16 cellular contexts compared by ENCODE assay signal in genomic region chr11:57560146-57560545, GRCh38. TPM values are rescaled to one million over a fixed set of nuclear protein-coding genes. Genes with fewer than 3 reads are reported as not detected.
DNase-seq lines count a peak whose midpoint lies in the region; ATAC-seq, FAIRE-seq and TF ChIP-seq lines count a peak whose summit lies in the region.
"Had no signal": no experiment of that assay in that cellular context is flagged by ENCODE, and none has a peak within 500 bp of the region (broad histone marks: within the 10 kb centered on the region; RNA-seq: fewer than 3 reads in every experiment).

No MANE protein-coding gene starts in this region.

- no peaks in the 10 kb centered on the region for H3K27me3 Mint-ChIP-seq in activated naive CD8-positive, alpha-beta T cell treated with anti-CD3 and anti-CD28 coated beads for 36 hours
- no peaks in the 10 kb centered on the region for H3K27me3 Mint-ChIP-seq in activated naive CD8-positive, alpha-beta T cell treated with anti-CD3 and anti-CD28 coated beads, Interleukin-2, amount 50 U/mL, for 24 hours
- H3K27me3 Mint-ChIP-seq in stimulated activated naive B cell treated with anti-CD40 and anti-IgM and Interleukin-4, amounts not matched to agents 10 μg/mL and 1 μg/mL and 100 μg/mL, for 72 hours, result no peaks in the 10 kb centered on the region
- H3K27me3 Mint-ChIP-seq: CD4-positive, CD25-positive, alpha-beta regulatory T cell; IgD-negative memory B cell had no signal

- in situ Hi-C loops in K562 (cut with MboI), result no loop called here

- TF ChIP-seq RAD21 in K562 (CRISPR knock-in tag; conservative IDR thresholded peaks at IDR 0.05 in 1 of 2, IDR thresholded peaks at IDR 0.05 in 1 of 2), result no peak

- DNase-seq in activated naive CD8-positive, alpha-beta T cell treated with anti-CD3 and anti-CD28 coated beads for 36 hours, result no peak
- no peak for DNase-seq in activated naive CD8-positive, alpha-beta T cell treated with anti-CD3 and anti-CD28 coated beads, Interleukin-2, amount 50 U/mL, for 24 hours
- DNase-seq in NCI-H510A (lab: John Stamatoyannopoulos, UW) (peak; percentile 9), K562 (ENCODE audit: extremely low read depth in 1 of 4, low spot score in 3 of 4) (no peak), tibial artery (no peak)
- DNase-seq in stimulated activated naive B cell treated with anti-CD40 and anti-IgM and Interleukin-4, amounts not matched to agents 10 μg/mL and 1 μg/mL and 100 μg/mL, for 72 hours, result no peak
- no peak for DNase-seq in stimulated activated effector memory CD8-positive, alpha-beta T cell treated with anti-CD3 and anti-CD28 coated beads, Interleukin-12 subunit alpha, Interleukin-12 subunit beta, amount 100 ng/mL, for 72 hours (ENCODE audit: low spot score in 2 of 2)
- DNase-seq: CD4-positive, CD25-positive, alpha-beta regulatory T cell; NCI-H1417 treated with DMSO at 0.1 percent for 48 hours; NCI-H1930; NCI-H526 treated with DMSO at 0.1 percent for 48 hours had no signal

- no peak for FAIRE-seq in K562 (lab: Jason Lieb, UNC)
- FAIRE-seq: GM19239, H54 had no signal

- 0 out of 4 replicates have a peak overlapping the region, but pooled peaks of 1 of the 2 experiments have one; percentile 30 for H3K9ac ChIP-seq in K562 (ENCODE audit: insufficient read depth in 1 of 2, low read depth in 2 of 2, low read length in 2 of 2)

- H3K9me3 ChIP-seq in K562 (replicated peaks; ENCODE audit: control insufficient read depth, insufficient read depth, low read depth, low read length) (no peaks in the 10 kb centered on the region), tibial artery (no peaks in the 10 kb centered on the region)
- H3K9me3 ChIP-seq: SJSA1 had no signal

- H3K27ac ChIP-seq in K562 (ENCODE audit: extremely low read depth, low read depth, low read length) (no peak overlapping the region), tibial artery (no peak overlapping the region)
- H3K27ac ChIP-seq: SJSA1 had no signal

- no peaks in the 10 kb centered on the region for H3K9me3 Mint-ChIP-seq in activated naive CD8-positive, alpha-beta T cell treated with anti-CD3 and anti-CD28 coated beads for 36 hours
- no peaks in the 10 kb centered on the region for H3K9me3 Mint-ChIP-seq in activated naive CD8-positive, alpha-beta T cell treated with anti-CD3 and anti-CD28 coated beads, Interleukin-2, amount 50 U/mL, for 24 hours
- H3K9me3 Mint-ChIP-seq in stimulated activated naive B cell treated with anti-CD40 and anti-IgM and Interleukin-4, amounts not matched to agents 10 μg/mL and 1 μg/mL and 100 μg/mL, for 72 hours, result no peaks in the 10 kb centered on the region
- H3K9me3 Mint-ChIP-seq in stimulated activated effector memory CD8-positive, alpha-beta T cell treated with anti-CD3 and anti-CD28 coated beads, Interleukin-12 subunit alpha, Interleukin-12 subunit beta, amount 100 ng/mL, for 72 hours, result no peaks in the 10 kb centered on the region
- H3K9me3 Mint-ChIP-seq: CD4-positive, CD25-positive, alpha-beta regulatory T cell; IgD-negative memory B cell had no signal

- 75% methylated on average over 4 of the region's 4 CpGs for WGBS in K562 (ENCODE audit: insufficient coverage, low coverage, missing lambda C conversion rate)

- no peak overlapping the region for H2AFZ ChIP-seq in K562 (ENCODE audit: low read depth, low read length)

- H3K27me3 ChIP-seq in K562 (ENCODE audit: control insufficient read depth in 2 of 2, insufficient read depth in 2 of 2, low read length in 2 of 2), result no peaks in the 10 kb centered on the region; a peak in 1 of 5 replicates
- no peaks in the 10 kb centered on the region for H3K27me3 ChIP-seq in tibial artery
- H3K27me3 ChIP-seq: SJSA1 had no signal

- CTCF ChIA-PET in K562 (lab: Yijun Ruan, JAX; ENCODE audit: low intra/inter-chr PET ratio), result no interaction called here

- no peak overlapping the region for H3K4me2 ChIP-seq in K562 (ENCODE audit: insufficient read depth, low read length)

- ATAC-seq in activated naive CD8-positive, alpha-beta T cell treated with anti-CD3 and anti-CD28 coated beads, Interleukin-2, amount 50 U/mL, for 24 hours, result no peak
- no peak for ATAC-seq in K562
- ATAC-seq in stimulated activated naive B cell treated with anti-CD40 and anti-IgM and Interleukin-4, amounts not matched to agents 10 μg/mL and 1 μg/mL and 100 μg/mL, for 72 hours (replicated peaks), result no peak
- no peak for ATAC-seq in stimulated activated effector memory CD8-positive, alpha-beta T cell treated with anti-CD3 and anti-CD28 coated beads, Interleukin-12 subunit alpha, Interleukin-12 subunit beta, amount 100 ng/mL, for 72 hours

- H3K4me3 ChIP-seq in K562 (no peak overlapping the region), tibial artery (no peak overlapping the region)
- H3K4me3 ChIP-seq: SJSA1 had no signal

- no peak for TF ChIP-seq POLR2A in K562 (conservative IDR thresholded peaks at IDR 0.05)

- intact Hi-C loops in K562 (cut with micrococcal nuclease), result loop anchor here (10.0 kb wide), 1 partner anchor 245 kb away; no protein-coding TSS in a partner anchor
- intact Hi-C loops in tibial artery (cut with DNase I; ENCODE audit: low total_unique reads), result no loop called here

- no peaks in the 10 kb centered on the region for H3K9me1 ChIP-seq in K562 (ENCODE audit: control insufficient read depth, insufficient read depth, low read length)

- H3K36me3 ChIP-seq in K562 (ENCODE audit: control insufficient read depth, insufficient read depth, low read length) (no peaks in the 10 kb centered on the region), tibial artery (peaks cover 10 to 50% (median 42%) of the 10 kb centered on the region in 3 donors)
- H3K36me3 ChIP-seq: SJSA1 had no signal

- POLR2A ChIA-PET in K562 (lab: Yijun Ruan, JAX), result interaction anchor here (0.6 kb wide), 1 partner anchor 417 kb away, joined by 3 read pairs; no protein-coding TSS in a partner anchor

- BruUV-seq in K562 (replicated peaks; lab: Mats Ljungman, UMichigan), result no TSS peak

- H3K79me2 ChIP-seq in K562 (ENCODE audit: control insufficient read depth, insufficient read depth, low read length), result no peaks in the 10 kb centered on the region

- TF ChIP-seq CTCF in K562 (IDR thresholded peaks at IDR 0.05 in 2 of 3, conservative IDR thresholded peaks at IDR 0.05 in 1 of 3; ENCODE audit: insufficient read depth in 2 of 3, low read depth in 1 of 3, low read length in 3 of 3) (no peak), tibial artery (IDR thresholded peaks at IDR 0.05) (no peak)

- H4K20me1 ChIP-seq in K562 (replicated peaks; ENCODE audit: control insufficient read depth, insufficient read depth, low read length), result no peaks in the 10 kb centered on the region

- no peak for TF ChIP-seq EP300 in K562 (IDR thresholded peaks at IDR 0.05; ENCODE audit: low read length)

- H3K4me3 Mint-ChIP-seq in activated naive CD8-positive, alpha-beta T cell treated with anti-CD3 and anti-CD28 coated beads for 36 hours, result no peak overlapping the region
- no peak overlapping the region for H3K4me3 Mint-ChIP-seq in activated naive CD8-positive, alpha-beta T cell treated with anti-CD3 and anti-CD28 coated beads, Interleukin-2, amount 50 U/mL, for 24 hours
- no peak overlapping the region for H3K4me3 Mint-ChIP-seq in stimulated activated naive B cell treated with anti-CD40 and anti-IgM and Interleukin-4, amounts not matched to agents 10 μg/mL and 1 μg/mL and 100 μg/mL, for 72 hours
- H3K4me3 Mint-ChIP-seq in stimulated activated effector memory CD8-positive, alpha-beta T cell treated with anti-CD3 and anti-CD28 coated beads, Interleukin-12 subunit alpha, Interleukin-12 subunit beta, amount 100 ng/mL, for 72 hours, result no peak overlapping the region
- H3K4me3 Mint-ChIP-seq: IgD-negative memory B cell had no signal

- peaks cover 36% of the 10 kb centered on the region for H3K4me1 Mint-ChIP-seq in activated naive CD8-positive, alpha-beta T cell treated with anti-CD3 and anti-CD28 coated beads for 36 hours
- H3K4me1 Mint-ChIP-seq in activated naive CD8-positive, alpha-beta T cell treated with anti-CD3 and anti-CD28 coated beads, Interleukin-2, amount 50 U/mL, for 24 hours, result peaks cover 31% of the 10 kb centered on the region
- peaks cover 15 to 56% of the 10 kb centered on the region in 2 donors for H3K4me1 Mint-ChIP-seq in stimulated activated naive B cell treated with anti-CD40 and anti-IgM and Interleukin-4, amounts not matched to agents 10 μg/mL and 1 μg/mL and 100 μg/mL, for 72 hours
- H3K4me1 Mint-ChIP-seq in stimulated activated effector memory CD8-positive, alpha-beta T cell treated with anti-CD3 and anti-CD28 coated beads, Interleukin-12 subunit alpha, Interleukin-12 subunit beta, amount 100 ng/mL, for 72 hours, result peaks cover 42% of the 10 kb centered on the region

- H3K4me1 ChIP-seq in K562 (replicated peaks in 1 of 2; ENCODE audit: control insufficient read depth in 2 of 2, insufficient read depth in 2 of 2, low read length in 2 of 2) (peaks cover 3 to 4% of the 10 kb centered on the region in 2 experiments; a peak in 2 of 5 replicates), tibial artery (peaks cover 0 to 5% (median 0%) of the 10 kb centered on the region in 4 donors)
- H3K4me1 ChIP-seq: SJSA1 had no signal

- peak overlapping the region; percentile 38 for H3K27ac Mint-ChIP-seq in activated naive CD8-positive, alpha-beta T cell treated with anti-CD3 and anti-CD28 coated beads for 36 hours
- H3K27ac Mint-ChIP-seq in activated naive CD8-positive, alpha-beta T cell treated with anti-CD3 and anti-CD28 coated beads, Interleukin-2, amount 50 U/mL, for 24 hours, result no peak overlapping the region
- peak overlapping the region; percentile 42 for H3K27ac Mint-ChIP-seq in stimulated activated naive B cell treated with anti-CD40 and anti-IgM and Interleukin-4, amounts not matched to agents 10 μg/mL and 1 μg/mL and 100 μg/mL, for 72 hours
- H3K27ac Mint-ChIP-seq in stimulated activated effector memory CD8-positive, alpha-beta T cell treated with anti-CD3 and anti-CD28 coated beads, Interleukin-12 subunit alpha, Interleukin-12 subunit beta, amount 100 ng/mL, for 72 hours, result no peak overlapping the region
- H3K27ac Mint-ChIP-seq: IgD-negative memory B cell had no signal

- peaks cover 31% of the 10 kb centered on the region for H3K36me3 Mint-ChIP-seq in activated naive CD8-positive, alpha-beta T cell treated with anti-CD3 and anti-CD28 coated beads for 36 hours
- peaks cover 37% of the 10 kb centered on the region for H3K36me3 Mint-ChIP-seq in activated naive CD8-positive, alpha-beta T cell treated with anti-CD3 and anti-CD28 coated beads, Interleukin-2, amount 50 U/mL, for 24 hours (ENCODE audit: low read depth)
- H3K36me3 Mint-ChIP-seq in stimulated activated naive B cell treated with anti-CD40 and anti-IgM and Interleukin-4, amounts not matched to agents 10 μg/mL and 1 μg/mL and 100 μg/mL, for 72 hours, result peaks cover 27 to 45% of the 10 kb centered on the region in 2 donors
- H3K36me3 Mint-ChIP-seq in stimulated activated effector memory CD8-positive, alpha-beta T cell treated with anti-CD3 and anti-CD28 coated beads, Interleukin-12 subunit alpha, Interleukin-12 subunit beta, amount 100 ng/mL, for 72 hours, result peaks cover 85% of the 10 kb centered on the region

RNA-seq across cellular contexts. Expression of gene UBE2L6, which starts 7.3 kb away (rescaled TPM):
- total RNA-seq in activated naive CD8-positive, alpha-beta T cell treated with anti-CD3 and anti-CD28 coated beads for 36 hours, result 100 to 1,000 TPM; 200 to 208 TPM
- 2.0 and 3.5 TPM in 2 replicates for total RNA-seq in K562 (2011; cell fraction: chromatin; rRNA removed; ENCODE audit: low replicate concordance)
- 1.8 and 2.6 TPM in 2 replicates for total RNA-seq in K562 (2011; cell fraction: nucleolus; rRNA removed)
- total RNA-seq in K562 (2011; cell fraction: nucleoplasm; rRNA removed), result 2.4 and 3.6 TPM in 2 replicates
- total RNA-seq in K562 (2014; rRNA removed), result 7.7 and 11.8 TPM in 2 replicates
- 6.4 and 7.9 TPM in 2 replicates for total RNA-seq in K562 (2014; rRNA removed; fragmentation: Illumina TruSeq; extraction: Trizol)
- total RNA-seq in K562 (2015; rRNA removed; fragmentation: Illumina TruSeq; extraction: Trizol), result 9.1 and 10.9 TPM in 2 replicates
- total RNA-seq in K562 (2021), result 9.7 and 9.8 TPM in 2 replicates
- 5.4 and 5.9 TPM in 2 replicates for polyA plus RNA-seq in K562 (2011; rRNA removed)
- 11.2 and 16.3 TPM in 2 replicates for polyA plus RNA-seq in K562 (2011; cell fraction: cytosol; rRNA removed)
- polyA plus RNA-seq in K562 (2011; cell fraction: nucleus; rRNA removed), result 2.8 and 4.5 TPM in 2 replicates
- 33.5 and 84.9 TPM in 2 replicates for polyA plus RNA-seq in K562 (2012)
- polyA plus RNA-seq in K562 (2014; fragmentation: Illumina TruSeq; extraction: Trizol), result 13.2 and 15.7 TPM in 2 replicates
- polyA plus RNA-seq in K562 (2014; fragmentation: Nextera tagmentation; extraction: Ambion mirVana), result 10 to 100 TPM; 21.5 to 24.9 TPM
- 9.8 and 11.1 TPM in 2 replicates for polyA plus RNA-seq in K562 (2014; rRNA removed)
- 5.3 and 6.6 TPM in 2 replicates for polyA minus RNA-seq in K562 (2011; rRNA and poly(A)+ RNA removed)
- polyA minus RNA-seq in K562 (2011; cell fraction: cytosol; rRNA and poly(A)+ RNA removed), result 3.4 TPM in 2 replicates
- 1.1 and 2.6 TPM in 2 replicates for polyA minus RNA-seq in K562 (2011; cell fraction: nucleus; rRNA and poly(A)+ RNA removed)

RNA-seq across cellular contexts. Expression of gene SMTNL1, which starts 22.8 kb away (rescaled TPM):
- not detected for total RNA-seq in activated naive CD8-positive, alpha-beta T cell treated with anti-CD3 and anti-CD28 coated beads for 36 hours
- total RNA-seq in K562 (2011; cell fraction: chromatin; rRNA removed; ENCODE audit: low replicate concordance), result not detected in 2 replicates
- not detected in 2 replicates for total RNA-seq in K562 (2011; cell fraction: nucleolus; rRNA removed)
- not detected in 2 replicates for total RNA-seq in K562 (2011; cell fraction: nucleoplasm; rRNA removed)
- total RNA-seq in K562 (2014; rRNA removed), result not detected in 2 replicates
- not detected in 2 replicates for total RNA-seq in K562 (2014; rRNA removed; fragmentation: Illumina TruSeq; extraction: Trizol)
- not detected in 2 replicates for total RNA-seq in K562 (2015; rRNA removed; fragmentation: Illumina TruSeq; extraction: Trizol)
- not detected in 2 replicates for total RNA-seq in K562 (2021)
- polyA plus RNA-seq in K562 (2011; rRNA removed), result not detected in 2 replicates
- polyA plus RNA-seq in K562 (2011; cell fraction: cytosol; rRNA removed), result not detected in 2 replicates
- polyA plus RNA-seq in K562 (2011; cell fraction: nucleus; rRNA removed), result not detected in 2 replicates
- polyA plus RNA-seq in K562 (2012), result 0.30 TPM in 1 of 2 replicates, not detected in the other
- not detected in 2 replicates for polyA plus RNA-seq in K562 (2014; fragmentation: Illumina TruSeq; extraction: Trizol)
- polyA plus RNA-seq in K562 (2014; fragmentation: Nextera tagmentation; extraction: Ambion mirVana), result not detected
- polyA plus RNA-seq in K562 (2014; rRNA removed), result not detected in 2 replicates
- not detected in 2 replicates for polyA minus RNA-seq in K562 (2011; rRNA and poly(A)+ RNA removed)
- not detected in 2 replicates for polyA minus RNA-seq in K562 (2011; cell fraction: cytosol; rRNA and poly(A)+ RNA removed)
- not detected in 2 replicates for polyA minus RNA-seq in K562 (2011; cell fraction: nucleus; rRNA and poly(A)+ RNA removed)
- total RNA-seq: CD4-positive, CD25-positive, alpha-beta regulatory T cell; HT1080; SJSA1 had no signal

RNA-seq across cellular contexts. Expression of gene TIMM10, which starts 29.6 kb away (rescaled TPM):
- 100 to 1,000 TPM; 134 to 137 TPM for total RNA-seq in activated naive CD8-positive, alpha-beta T cell treated with anti-CD3 and anti-CD28 coated beads for 36 hours
- 16.6 and 31.9 TPM in 2 replicates for total RNA-seq in K562 (2011; cell fraction: chromatin; rRNA removed; ENCODE audit: low replicate concordance)
- total RNA-seq in K562 (2011; cell fraction: nucleolus; rRNA removed), result 45.1 and 48.4 TPM in 2 replicates
- 37.1 and 40.2 TPM in 2 replicates for total RNA-seq in K562 (2011; cell fraction: nucleoplasm; rRNA removed)
- total RNA-seq in K562 (2014; rRNA removed) (172 and 189 TPM in 2 replicates), K562 (2014; rRNA removed; fragmentation: Illumina TruSeq; extraction: Trizol) (86.1 and 109 TPM in 2 replicates), K562 (2015; rRNA removed; fragmentation: Illumina TruSeq; extraction: Trizol) (119 and 130 TPM in 2 replicates), K562 (2021) (159 and 166 TPM in 2 replicates)
- polyA plus RNA-seq in K562 (2011; rRNA removed) (133 and 155 TPM in 2 replicates), K562 (2014; fragmentation: Illumina TruSeq; extraction: Trizol) (158 and 183 TPM in 2 replicates), K562 (2014; fragmentation: Nextera tagmentation; extraction: Ambion mirVana) (100 to 1,000 TPM; 493 to 553 TPM), K562 (2014; rRNA removed) (199 and 222 TPM in 2 replicates)
- polyA plus RNA-seq in K562 (2011; cell fraction: cytosol; rRNA removed), result 183 and 188 TPM in 2 replicates
- polyA plus RNA-seq in K562 (2011; cell fraction: nucleus; rRNA removed), result 68.3 and 76.8 TPM in 2 replicates
- 64.2 and 162 TPM in 2 replicates for polyA plus RNA-seq in K562 (2012)
- polyA minus RNA-seq in K562 (2011; rRNA and poly(A)+ RNA removed), result 67.5 and 72.6 TPM in 2 replicates
- polyA minus RNA-seq in K562 (2011; cell fraction: cytosol; rRNA and poly(A)+ RNA removed), result 17.3 and 37.4 TPM in 2 replicates
- 13.5 and 21.9 TPM in 2 replicates for polyA minus RNA-seq in K562 (2011; cell fraction: nucleus; rRNA and poly(A)+ RNA removed)

RNA-seq across cellular contexts. Expression of gene SERPING1, which starts 37.3 kb away (rescaled TPM):
- total RNA-seq in activated naive CD8-positive, alpha-beta T cell treated with anti-CD3 and anti-CD28 coated beads for 36 hours, result under 1 TPM; 0.41 to 0.68 TPM
- 0.44 TPM in 1 of 2 replicates, not detected in the other for total RNA-seq in K562 (2011; cell fraction: chromatin; rRNA removed; ENCODE audit: low replicate concordance)
- total RNA-seq in K562 (2011; cell fraction: nucleolus; rRNA removed), result 0.33 TPM in 1 of 2 replicates, not detected in the other
- 0.37 and 0.46 TPM in 2 replicates for total RNA-seq in K562 (2011; cell fraction: nucleoplasm; rRNA removed)
- total RNA-seq in K562 (2014; rRNA removed), result not detected in 2 replicates
- total RNA-seq in K562 (2014; rRNA removed; fragmentation: Illumina TruSeq; extraction: Trizol), result not detected in 2 replicates
- 0.14 TPM in 1 of 2 replicates, not detected in the other for total RNA-seq in K562 (2015; rRNA removed; fragmentation: Illumina TruSeq; extraction: Trizol)
- 0.94 and 1.00 TPM in 2 replicates for total RNA-seq in K562 (2021)
- polyA plus RNA-seq in K562 (2011; rRNA removed), result 0.10 and 0.31 TPM in 2 replicates
- polyA plus RNA-seq in K562 (2011; cell fraction: cytosol; rRNA removed), result 0.37 and 0.40 TPM in 2 replicates
- 0.18 and 0.48 TPM in 2 replicates for polyA plus RNA-seq in K562 (2011; cell fraction: nucleus; rRNA removed)
- polyA plus RNA-seq in K562 (2012), result 0.30 and 1.2 TPM in 2 replicates
- polyA plus RNA-seq in K562 (2014; fragmentation: Illumina TruSeq; extraction: Trizol), result 0.08 and 0.31 TPM in 2 replicates
- polyA plus RNA-seq in K562 (2014; fragmentation: Nextera tagmentation; extraction: Ambion mirVana), result under 1 TPM; 0.21 to 0.30 TPM
- 0.20 and 0.55 TPM in 2 replicates for polyA plus RNA-seq in K562 (2014; rRNA removed)
- polyA minus RNA-seq in K562 (2011; rRNA and poly(A)+ RNA removed), result not detected in 2 replicates
- polyA minus RNA-seq in K562 (2011; cell fraction: cytosol; rRNA and poly(A)+ RNA removed), result not detected in 2 replicates
- polyA minus RNA-seq in K562 (2011; cell fraction: nucleus; rRNA and poly(A)+ RNA removed), result 0.13 TPM in 1 of 2 replicates, not detected in the other
- total RNA-seq: HT1080, SJSA1 had no signal
- polyA plus RNA-seq: CD4-positive, CD25-positive, alpha-beta regulatory T cell had no signal

RNA-seq across cellular contexts. Expression of gene SLC43A1, which starts 44.6 kb away (rescaled TPM):
- 10 to 100 TPM; 36.8 to 37.1 TPM for total RNA-seq in activated naive CD8-positive, alpha-beta T cell treated with anti-CD3 and anti-CD28 coated beads for 36 hours
- total RNA-seq in K562 (2011; cell fraction: chromatin; rRNA removed; ENCODE audit: low replicate concordance), result 70.0 and 187 TPM in 2 replicates
- 140 and 142 TPM in 2 replicates for total RNA-seq in K562 (2011; cell fraction: nucleolus; rRNA removed)
- 97.5 and 106 TPM in 2 replicates for total RNA-seq in K562 (2011; cell fraction: nucleoplasm; rRNA removed)
- total RNA-seq in K562 (2014; rRNA removed) (32.0 and 36.4 TPM in 2 replicates), K562 (2014; rRNA removed; fragmentation: Illumina TruSeq; extraction: Trizol) (14.8 and 17.3 TPM in 2 replicates), K562 (2015; rRNA removed; fragmentation: Illumina TruSeq; extraction: Trizol) (16.1 and 17.8 TPM in 2 replicates), K562 (2021) (41.8 and 42.9 TPM in 2 replicates)
- polyA plus RNA-seq in K562 (2011; rRNA removed) (24.6 and 30.6 TPM in 2 replicates), K562 (2014; fragmentation: Illumina TruSeq; extraction: Trizol) (33.4 and 37.3 TPM in 2 replicates), K562 (2014; fragmentation: Nextera tagmentation; extraction: Ambion mirVana) (1 to 10 TPM; 2.6 to 3.8 TPM), K562 (2014; rRNA removed) (29.9 and 30.6 TPM in 2 replicates)
- polyA plus RNA-seq in K562 (2011; cell fraction: cytosol; rRNA removed), result 32.9 and 51.5 TPM in 2 replicates
- 72.6 and 94.2 TPM in 2 replicates for polyA plus RNA-seq in K562 (2011; cell fraction: nucleus; rRNA removed)
- polyA plus RNA-seq in K562 (2012), result 24.9 and 86.3 TPM in 2 replicates
- 23.7 and 32.9 TPM in 2 replicates for polyA minus RNA-seq in K562 (2011; rRNA and poly(A)+ RNA removed)
- 24.3 and 29.1 TPM in 2 replicates for polyA minus RNA-seq in K562 (2011; cell fraction: cytosol; rRNA and poly(A)+ RNA removed)
- 38.5 and 48.2 TPM in 2 replicates for polyA minus RNA-seq in K562 (2011; cell fraction: nucleus; rRNA and poly(A)+ RNA removed)

Comparison
In these comparisons a context has a peak if more than half of its experiments do, and no peak if none do; other contexts are left out.
1. H3K27ac Mint-ChIP-seq: peak in activated naive CD8-positive, alpha-beta T cell treated with anti-CD3 and anti-CD28 coated beads for 36 hours (single experiment) and stimulated activated naive B cell treated with anti-CD40 and anti-IgM and Interleukin-4, amounts not matched to agents 10 μg/mL and 1 μg/mL and 100 μg/mL, for 72 hours (single experiment); none in activated naive CD8-positive, alpha-beta T cell treated with anti-CD3 and anti-CD28 coated beads, Interleukin-2, amount 50 U/mL, for 24 hours (single experiment) and stimulated activated effector memory CD8-positive, alpha-beta T cell treated with anti-CD3 and anti-CD28 coated beads, Interleukin-12 subunit alpha, Interleukin-12 subunit beta, amount 100 ng/mL, for 72 hours (single experiment).
2. RNA of gene UBE2L6, which starts 7.3 kb away (total RNA-seq): 200 to 208 TPM in activated naive CD8-positive, alpha-beta T cell treated with anti-CD3 and anti-CD28 coated beads for 36 hours; 1.8 to 11.8 TPM in K562; every median in the first group is over 10 times any median in the second.